1 cellular context compared by ENCODE assay signal in the genomic region with DNA sequence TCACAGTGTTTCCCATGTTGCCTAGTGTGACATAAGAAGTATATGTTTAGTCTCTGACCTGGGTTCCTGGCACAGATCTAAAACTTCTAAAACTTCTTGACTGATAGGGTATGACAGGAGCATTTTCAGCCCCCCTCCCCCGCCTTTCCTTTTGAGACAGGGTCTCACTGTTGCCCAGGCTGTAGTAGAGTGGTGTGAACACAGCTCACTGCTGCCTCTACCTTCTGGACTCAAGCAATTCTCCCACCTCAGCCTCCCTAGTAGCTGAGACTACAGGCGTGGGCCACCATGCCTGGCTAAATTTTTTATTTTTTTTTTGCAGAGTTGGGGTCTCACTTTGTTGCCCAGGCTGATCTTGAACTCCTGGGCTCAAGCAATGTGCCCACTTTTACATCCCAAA.
TF ChIP-seq lines count a peak whose summit lies in the region.

No MANE protein-coding gene starts in this region.

TF ChIP-seq in GM23338, 12 proteins besides CTCF, POLR2A, EP300 and RAD21 (continued from another document):
- TF ChIP-seq, protein P1, sequence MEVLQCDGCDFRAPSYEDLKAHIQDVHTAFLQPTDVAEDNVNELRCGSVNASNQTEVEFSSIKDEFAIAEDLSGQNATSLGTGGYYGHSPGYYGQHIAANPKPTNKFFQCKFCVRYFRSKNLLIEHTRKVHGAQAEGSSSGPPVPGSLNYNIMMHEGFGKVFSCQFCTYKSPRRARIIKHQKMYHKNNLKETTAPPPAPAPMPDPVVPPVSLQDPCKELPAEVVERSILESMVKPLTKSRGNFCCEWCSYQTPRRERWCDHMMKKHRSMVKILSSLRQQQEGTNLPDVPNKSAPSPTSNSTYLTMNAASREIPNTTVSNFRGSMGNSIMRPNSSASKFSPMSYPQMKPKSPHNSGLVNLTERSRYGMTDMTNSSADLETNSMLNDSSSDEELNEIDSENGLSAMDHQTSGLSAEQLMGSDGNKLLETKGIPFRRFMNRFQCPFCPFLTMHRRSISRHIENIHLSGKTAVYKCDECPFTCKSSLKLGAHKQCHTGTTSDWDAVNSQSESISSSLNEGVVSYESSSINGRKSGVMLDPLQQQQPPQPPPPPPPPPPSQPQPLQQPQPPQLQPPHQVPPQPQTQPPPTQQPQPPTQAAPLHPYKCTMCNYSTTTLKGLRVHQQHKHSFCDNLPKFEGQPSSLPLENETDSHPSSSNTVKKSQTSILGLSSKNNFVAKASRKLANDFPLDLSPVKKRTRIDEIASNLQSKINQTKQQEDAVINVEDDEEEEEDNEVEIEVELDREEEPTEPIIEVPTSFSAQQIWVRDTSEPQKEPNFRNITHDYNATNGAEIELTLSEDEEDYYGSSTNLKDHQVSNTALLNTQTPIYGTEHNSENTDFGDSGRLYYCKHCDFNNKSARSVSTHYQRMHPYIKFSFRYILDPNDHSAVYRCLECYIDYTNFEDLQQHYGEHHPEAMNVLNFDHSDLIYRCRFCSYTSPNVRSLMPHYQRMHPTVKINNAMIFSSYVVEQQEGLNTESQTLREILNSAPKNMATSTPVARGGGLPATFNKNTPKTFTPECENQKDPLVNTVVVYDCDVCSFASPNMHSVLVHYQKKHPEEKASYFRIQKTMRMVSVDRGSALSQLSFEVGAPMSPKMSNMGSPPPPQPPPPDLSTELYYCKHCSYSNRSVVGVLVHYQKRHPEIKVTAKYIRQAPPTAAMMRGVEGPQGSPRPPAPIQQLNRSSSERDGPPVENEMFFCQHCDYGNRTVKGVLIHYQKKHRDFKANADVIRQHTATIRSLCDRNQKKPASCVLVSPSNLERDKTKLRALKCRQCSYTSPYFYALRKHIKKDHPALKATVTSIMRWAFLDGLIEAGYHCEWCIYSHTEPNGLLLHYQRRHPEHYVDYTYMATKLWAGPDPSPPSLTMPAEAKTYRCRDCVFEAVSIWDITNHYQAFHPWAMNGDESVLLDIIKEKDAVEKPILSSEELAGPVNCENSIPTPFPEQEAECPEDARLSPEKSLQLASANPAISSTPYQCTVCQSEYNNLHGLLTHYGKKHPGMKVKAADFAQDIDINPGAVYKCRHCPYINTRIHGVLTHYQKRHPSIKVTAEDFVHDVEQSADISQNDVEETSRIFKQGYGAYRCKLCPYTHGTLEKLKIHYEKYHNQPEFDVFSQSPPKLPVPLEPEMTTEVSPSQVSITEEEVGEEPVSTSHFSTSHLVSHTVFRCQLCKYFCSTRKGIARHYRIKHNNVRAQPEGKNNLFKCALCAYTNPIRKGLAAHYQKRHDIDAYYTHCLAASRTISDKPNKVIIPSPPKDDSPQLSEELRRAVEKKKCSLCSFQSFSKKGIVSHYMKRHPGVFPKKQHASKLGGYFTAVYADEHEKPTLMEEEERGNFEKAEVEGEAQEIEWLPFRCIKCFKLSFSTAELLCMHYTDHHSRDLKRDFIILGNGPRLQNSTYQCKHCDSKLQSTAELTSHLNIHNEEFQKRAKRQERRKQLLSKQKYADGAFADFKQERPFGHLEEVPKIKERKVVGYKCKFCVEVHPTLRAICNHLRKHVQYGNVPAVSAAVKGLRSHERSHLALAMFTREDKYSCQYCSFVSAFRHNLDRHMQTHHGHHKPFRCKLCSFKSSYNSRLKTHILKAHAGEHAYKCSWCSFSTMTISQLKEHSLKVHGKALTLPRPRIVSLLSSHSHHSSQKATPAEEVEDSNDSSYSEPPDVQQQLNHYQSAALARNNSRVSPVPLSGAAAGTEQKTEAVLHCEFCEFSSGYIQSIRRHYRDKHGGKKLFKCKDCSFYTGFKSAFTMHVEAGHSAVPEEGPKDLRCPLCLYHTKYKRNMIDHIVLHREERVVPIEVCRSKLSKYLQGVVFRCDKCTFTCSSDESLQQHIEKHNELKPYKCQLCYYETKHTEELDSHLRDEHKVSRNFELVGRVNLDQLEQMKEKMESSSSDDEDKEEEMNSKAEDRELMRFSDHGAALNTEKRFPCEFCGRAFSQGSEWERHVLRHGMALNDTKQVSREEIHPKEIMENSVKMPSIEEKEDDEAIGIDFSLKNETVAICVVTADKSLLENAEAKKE (CRISPR knock-in tag; IDR thresholded peaks at IDR 0.05): no peak
- TF ChIP-seq ZNF114 (CRISPR knock-in tag; IDR thresholded peaks at IDR 0.05) (no peak), NANOG (IDR thresholded peaks at IDR 0.05; ENCODE audit: borderline replicate concordance) (no peak), EZH2phosphoT487 (IDR thresholded peaks at IDR 0.05; ENCODE audit: unreplicated experiment) (no peak), POLR2AphosphoS5 (IDR thresholded peaks at IDR 0.05; ENCODE audit: low read depth) (no peak), CREB1 (CRISPR knock-in tag; IDR thresholded peaks at IDR 0.05; ENCODE audit: low read depth) (no peak)
- TF ChIP-seq, protein P2, sequence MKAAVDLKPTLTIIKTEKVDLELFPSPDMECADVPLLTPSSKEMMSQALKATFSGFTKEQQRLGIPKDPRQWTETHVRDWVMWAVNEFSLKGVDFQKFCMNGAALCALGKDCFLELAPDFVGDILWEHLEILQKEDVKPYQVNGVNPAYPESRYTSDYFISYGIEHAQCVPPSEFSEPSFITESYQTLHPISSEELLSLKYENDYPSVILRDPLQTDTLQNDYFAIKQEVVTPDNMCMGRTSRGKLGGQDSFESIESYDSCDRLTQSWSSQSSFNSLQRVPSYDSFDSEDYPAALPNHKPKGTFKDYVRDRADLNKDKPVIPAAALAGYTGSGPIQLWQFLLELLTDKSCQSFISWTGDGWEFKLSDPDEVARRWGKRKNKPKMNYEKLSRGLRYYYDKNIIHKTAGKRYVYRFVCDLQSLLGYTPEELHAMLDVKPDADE (IDR thresholded peaks at IDR 0.05): no peak
- TF ChIP-seq, protein P3, sequence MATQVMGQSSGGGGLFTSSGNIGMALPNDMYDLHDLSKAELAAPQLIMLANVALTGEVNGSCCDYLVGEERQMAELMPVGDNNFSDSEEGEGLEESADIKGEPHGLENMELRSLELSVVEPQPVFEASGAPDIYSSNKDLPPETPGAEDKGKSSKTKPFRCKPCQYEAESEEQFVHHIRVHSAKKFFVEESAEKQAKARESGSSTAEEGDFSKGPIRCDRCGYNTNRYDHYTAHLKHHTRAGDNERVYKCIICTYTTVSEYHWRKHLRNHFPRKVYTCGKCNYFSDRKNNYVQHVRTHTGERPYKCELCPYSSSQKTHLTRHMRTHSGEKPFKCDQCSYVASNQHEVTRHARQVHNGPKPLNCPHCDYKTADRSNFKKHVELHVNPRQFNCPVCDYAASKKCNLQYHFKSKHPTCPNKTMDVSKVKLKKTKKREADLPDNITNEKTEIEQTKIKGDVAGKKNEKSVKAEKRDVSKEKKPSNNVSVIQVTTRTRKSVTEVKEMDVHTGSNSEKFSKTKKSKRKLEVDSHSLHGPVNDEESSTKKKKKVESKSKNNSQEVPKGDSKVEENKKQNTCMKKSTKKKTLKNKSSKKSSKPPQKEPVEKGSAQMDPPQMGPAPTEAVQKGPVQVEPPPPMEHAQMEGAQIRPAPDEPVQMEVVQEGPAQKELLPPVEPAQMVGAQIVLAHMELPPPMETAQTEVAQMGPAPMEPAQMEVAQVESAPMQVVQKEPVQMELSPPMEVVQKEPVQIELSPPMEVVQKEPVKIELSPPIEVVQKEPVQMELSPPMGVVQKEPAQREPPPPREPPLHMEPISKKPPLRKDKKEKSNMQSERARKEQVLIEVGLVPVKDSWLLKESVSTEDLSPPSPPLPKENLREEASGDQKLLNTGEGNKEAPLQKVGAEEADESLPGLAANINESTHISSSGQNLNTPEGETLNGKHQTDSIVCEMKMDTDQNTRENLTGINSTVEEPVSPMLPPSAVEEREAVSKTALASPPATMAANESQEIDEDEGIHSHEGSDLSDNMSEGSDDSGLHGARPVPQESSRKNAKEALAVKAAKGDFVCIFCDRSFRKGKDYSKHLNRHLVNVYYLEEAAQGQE (IDR thresholded peaks at IDR 0.05; ENCODE audit: unreplicated experiment): no peak
